1 cellular context compared by ENCODE assay signal in genomic region chr1:201647722-201648065, GRCh38.
TF ChIP-seq lines count a peak whose summit lies in the region.

No MANE protein-coding gene starts in this region.

TF ChIP-seq in IMR-90, 13 proteins besides CTCF, POLR2A, EP300 and RAD21 (continued from another document):
- TF ChIP-seq ELK1 (IDR thresholded peaks at IDR 0.05; ENCODE audit: borderline replicate concordance, low read depth, low read length), result no peak
- no peak for TF ChIP-seq CEBPB (IDR thresholded peaks at IDR 0.05; ENCODE audit: low read depth, low read length)
- no peak for TF ChIP-seq NFE2L2 (IDR thresholded peaks at IDR 0.05; ENCODE audit: low read depth, low read length)
- TF ChIP-seq FOS (IDR thresholded peaks at IDR 0.05; ENCODE audit: low read depth, low read length), result no peak
- TF ChIP-seq MAZ (IDR thresholded peaks at IDR 0.05; ENCODE audit: borderline replicate concordance, low read depth, low read length), result no peak
TF ChIP-seq in IMR-90: peak in this region for 0.
